Comparison of ENCODE assay signal across 21 cellular contexts in genomic region chr4:156734965-156735895, GRCh38.
A peak's percentile ranks its signal among the peaks of the same experiment; 100 is the strongest.
DNase-seq lines count a peak whose midpoint lies in the region; ATAC-seq and TF ChIP-seq lines count a peak whose summit lies in the region.
"Had no signal": no experiment of that assay in that cellular context is flagged by ENCODE, and none has a peak within 500 bp of the region (broad histone marks: within the 10 kb centered on the region; RNA-seq: fewer than 3 reads in every experiment).

No MANE protein-coding gene starts in this region.

- intact Hi-C loops in IMR-90 (cut with micrococcal nuclease): no loop called here

- no peaks in the 10 kb centered on the region for H4K20me1 ChIP-seq in IMR-90 (ENCODE audit: insufficient read depth, low read length)

- CTCF ChIA-PET in IMR-90 (lab: Yijun Ruan, JAX): no interaction called here

- H3K4me2 ChIP-seq in IMR-90 (ENCODE audit: low read depth, low read length): peak overlapping the region; percentile 65

- no peak overlapping the region for H2BK15ac ChIP-seq in IMR-90 (ENCODE audit: low read depth, low read length)

- H3K79me1 ChIP-seq in IMR-90 (ENCODE audit: low read depth in 1 of 2, low read length in 2 of 2): no peaks in the 10 kb centered on the region

- no peaks in the 10 kb centered on the region for H3K36me3 ChIP-seq in IMR-90 (ENCODE audit: control insufficient read depth, insufficient read depth, low read length)
- H3K36me3 ChIP-seq: prostate gland, vagina had no signal

- H3K4ac ChIP-seq in IMR-90 (ENCODE audit: low read depth, low read length): 0 out of 2 replicates have a peak overlapping the region, but pooled peaks have one; percentile 3

- peak overlapping the region; percentile 15; the same call in 1 of the 2 replicates for H4K5ac ChIP-seq in IMR-90 (ENCODE audit: low read depth, low read length)

- peaks cover 21% of the 10 kb centered on the region for H3K9me3 ChIP-seq in IMR-90 (ENCODE audit: control insufficient read depth, insufficient read depth, low read length)
- H3K9me3 ChIP-seq: prostate gland had no signal

- peak; percentile 17 for DNase-seq in CMK (ENCODE audit: low read depth)
- DNase-seq in IMR-90: peak; percentile 49
- peak; percentile 20 to 63 for DNase-seq in foreskin keratinocyte
- DNase-seq in stimulated activated CD4-positive, alpha-beta T cell treated with anti-CD3 and anti-CD28 coated beads, Interleukin-2, amount 100 ng/mL, for 24 hours: no peak
- DNase-seq in NCI-H2081 treated with DMSO at 0.1 percent for 48 hours (lab: John Stamatoyannopoulos, UW): no peak
- DNase-seq in foreskin fibroblast: no peak
- DNase-seq: activated CD4-positive, CD25-positive, alpha-beta regulatory T cell treated with anti-CD3 and anti-CD28 coated beads, Interleukin-2, amount 50 U/mL, for 72 hours; activated CD8-positive, alpha-beta T cell treated with anti-CD3 and anti-CD28 coated beads, Interleukin-2, amount 10 ng/mL, durations not matched to agents 7 days and 5 days; activated T-cell treated with anti-CD3 and anti-CD28 coated beads, Interleukin-2, amount 50 U/mL, for 1 hour; foreskin melanocyte; hippocampal formation; kidney; NCI-H1417 treated with DMSO at 0.1 percent for 48 hours; NCI-H524 treated with DMSO at 0.1 percent for 48 hours; stimulated activated CD4-positive, alpha-beta T cell treated with anti-CD3 and anti-CD28 coated beads, Interleukin-1b, Interleukin-23, amount 100 ng/mL, for 48 hours had no signal

- H2AK5ac ChIP-seq in IMR-90 (ENCODE audit: low read depth, low read length): no peak overlapping the region

- H3K27me3 ChIP-seq in IMR-90 (ENCODE audit: control insufficient read depth, insufficient read depth, low read length): no peaks in the 10 kb centered on the region
- H3K27me3 ChIP-seq in foreskin keratinocyte: no peaks in the 10 kb centered on the region
- H3K27me3 ChIP-seq: vagina had no signal

- peak; percentile 71 for ATAC-seq in IMR-90 (ENCODE audit: low read depth)
- ATAC-seq in SK-N-SH treated with all-trans-retinoic acid at 6 μM for 48 hours: peak; percentile 84
- peak; percentile 68 for ATAC-seq in foreskin keratinocyte
- no peak for ATAC-seq in GM21825 (IDR thresholded peaks at IDR 0.05; ENCODE audit: unreplicated experiment)
- ATAC-seq: activated CD8-positive, alpha-beta T cell treated with anti-CD3 and anti-CD28 coated beads, Interleukin-2, amount 10 ng/mL, durations not matched to agents 7 days and 5 days; stimulated activated effector memory CD8-positive, alpha-beta T cell treated with anti-CD3 and anti-CD28 coated beads, Interleukin-12 subunit alpha, Interleukin-12 subunit beta, amount 100 ng/mL, for 72 hours had no signal

- H3K18ac ChIP-seq in IMR-90 (ENCODE audit: low read depth, low read length): peak overlapping the region; percentile 55; the same call in 1 of the 2 replicates

- H3K23ac ChIP-seq in IMR-90 (ENCODE audit: low read depth, low read length): no peak overlapping the region; the same call in 1 of the 2 replicates

- peak overlapping the region; percentile 52; the same call in 1 of the 2 replicates for H2BK120ac ChIP-seq in IMR-90 (ENCODE audit: low read depth, low read length)

- peak overlapping the region; percentile 29; the same call in 1 of the 2 replicates for H3K9ac ChIP-seq in IMR-90 (ENCODE audit: low read depth, low read length)

- H2AK9ac ChIP-seq in IMR-90 (replicated peaks; ENCODE audit: low read depth, low read length, poor library complexity): no peak overlapping the region

- no peak overlapping the region for H2AFZ ChIP-seq in IMR-90 (replicated peaks; ENCODE audit: low read length, poor library complexity)

- no peak for TF ChIP-seq RAD21 in IMR-90 (IDR thresholded peaks at IDR 0.05; ENCODE audit: low read length)

- H3K4me3 ChIP-seq in IMR-90 (ENCODE audit: insufficient read depth, low read depth, low read length) (no peak overlapping the region), foreskin fibroblast (ENCODE audit: low read depth in 1 of 2, low read length in 2 of 2) (no peak overlapping the region)
- H3K4me3 ChIP-seq: prostate gland, skin epidermis, vagina had no signal

- H2BK5ac ChIP-seq in IMR-90 (ENCODE audit: low read depth, low read length, poor library complexity, severe bottlenecking): peak overlapping the region; percentile 66

- POLR2A ChIA-PET in IMR-90 (lab: Charles Lee; ENCODE audit: unreplicated experiment): no interaction called here

- peaks cover 5% of the 10 kb centered on the region; the same call in 1 of the 2 replicates for H3K9me1 ChIP-seq in IMR-90 (ENCODE audit: insufficient read depth, low read length)

- TF ChIP-seq POLR2A in IMR-90 (IDR thresholded peaks at IDR 0.05; ENCODE audit: low read depth, low read length): no peak

- H4K91ac ChIP-seq in IMR-90 (ENCODE audit: insufficient read depth, low read depth, low read length): peak overlapping the region; percentile 48; the same call in 1 of the 2 replicates

- H3K56ac ChIP-seq in IMR-90 (ENCODE audit: extremely low read depth, insufficient read depth, low read length): no peak overlapping the region

- no TSS peak for BruUV-seq in IMR-90 (replicated peaks; lab: Mats Ljungman, UMichigan)

- H2BK20ac ChIP-seq in IMR-90 (ENCODE audit: low read depth, low read length): no peak overlapping the region

- in situ Hi-C loops in IMR-90 (cut with MboI; ENCODE audit: low sequenced_read_pairs): no loop called here

- H4K8ac ChIP-seq in IMR-90 (ENCODE audit: low read depth in 2 of 2, low read length in 2 of 2): peak overlapping the region in 1 of 2 experiments; percentile 72; a peak in 2 of 4 replicates

- no CpG with 5 or more reads among the region's 7 CpGs for WGBS in IMR-90 (ENCODE audit: extremely low coverage in 2 of 2, insufficient read length in 1 of 2), 2 experiments

- dilution Hi-C loops in IMR-90 (cut with HindIII; ENCODE audit: low sequenced_read_pairs, unreplicated experiment): no loop called here

- peak overlapping the region; percentile 32; the same call in 1 of the 2 replicates for H3K27ac ChIP-seq in IMR-90 (ENCODE audit: insufficient read depth, low read length)
- no peak overlapping the region for H3K27ac ChIP-seq in foreskin keratinocyte
- H3K27ac ChIP-seq: prostate gland, skin epidermis, vagina had no signal

- no peak overlapping the region for H3K14ac ChIP-seq in IMR-90 (replicated peaks; ENCODE audit: low read depth, low read length)

- TF ChIP-seq CTCF in IMR-90 (conservative IDR thresholded peaks at IDR 0.05; ENCODE audit: low read depth, low read length) (no peak), foreskin keratinocyte (conservative IDR thresholded peaks at IDR 0.05) (no peak), foreskin fibroblast (IDR thresholded peaks at IDR 0.05; ENCODE audit: low read depth, low read length) (no peak)

- H3K4me1 ChIP-seq in IMR-90 (ENCODE audit: control insufficient read depth, insufficient read depth, low read length): peaks cover 8% of the 10 kb centered on the region
- peaks cover 20% of the 10 kb centered on the region for H3K4me1 ChIP-seq in foreskin keratinocyte
- H3K4me1 ChIP-seq: prostate gland, vagina had no signal

TF ChIP-seq in IMR-90, 13 proteins besides CTCF, POLR2A, EP300 and RAD21:
- TF ChIP-seq NFE2L2 (IDR thresholded peaks at IDR 0.05; ENCODE audit: low read depth, low read length): no peak

TF ChIP-seq in SK-N-SH treated with all-trans-retinoic acid at 6 μM for 48 hours, 23 proteins besides CTCF, POLR2A, EP300 and RAD21 (continues in another document):
- TF ChIP-seq PPARA (CRISPR knock-in tag; IDR thresholded peaks at IDR 0.05; ENCODE audit: borderline replicate concordance) (no peak), TSHZ2 (CRISPR knock-in tag; IDR thresholded peaks at IDR 0.05) (no peak), BACH2 (CRISPR knock-in tag; IDR thresholded peaks at IDR 0.05; ENCODE audit: borderline replicate concordance) (no peak), ISL1 (CRISPR knock-in tag; IDR thresholded peaks at IDR 0.05) (no peak; the same call in none of the 2 replicates), OSR1 (CRISPR knock-in tag; IDR thresholded peaks at IDR 0.05) (no peak), TOX (CRISPR knock-in tag; IDR thresholded peaks at IDR 0.05; ENCODE audit: borderline replicate concordance) (no peak), ZFP30 (CRISPR knock-in tag; IDR thresholded peaks at IDR 0.05) (no peak), ZFP3 (CRISPR knock-in tag; IDR thresholded peaks at IDR 0.05) (no peak)
- TF ChIP-seq, protein P1, sequence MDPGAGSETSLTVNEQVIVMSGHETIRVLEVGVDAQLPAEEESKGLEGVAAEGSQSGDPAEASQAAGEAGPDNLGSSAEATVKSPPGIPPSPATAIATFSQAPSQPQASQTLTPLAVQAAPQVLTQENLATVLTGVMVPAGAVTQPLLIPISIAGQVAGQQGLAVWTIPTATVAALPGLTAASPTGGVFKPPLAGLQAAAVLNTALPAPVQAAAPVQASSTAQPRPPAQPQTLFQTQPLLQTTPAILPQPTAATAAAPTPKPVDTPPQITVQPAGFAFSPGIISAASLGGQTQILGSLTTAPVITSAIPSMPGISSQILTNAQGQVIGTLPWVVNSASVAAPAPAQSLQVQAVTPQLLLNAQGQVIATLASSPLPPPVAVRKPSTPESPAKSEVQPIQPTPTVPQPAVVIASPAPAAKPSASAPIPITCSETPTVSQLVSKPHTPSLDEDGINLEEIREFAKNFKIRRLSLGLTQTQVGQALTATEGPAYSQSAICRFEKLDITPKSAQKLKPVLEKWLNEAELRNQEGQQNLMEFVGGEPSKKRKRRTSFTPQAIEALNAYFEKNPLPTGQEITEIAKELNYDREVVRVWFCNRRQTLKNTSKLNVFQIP (CRISPR knock-in tag; IDR thresholded peaks at IDR 0.05; ENCODE audit: borderline replicate concordance, low read depth): no peak

Comparison
In these comparisons a context has a peak if more than half of its experiments do, and no peak if none do; other contexts are left out.
1. DNase-seq: peak in CMK (single experiment), IMR-90 (single experiment) and foreskin keratinocyte (2 of 2); none in stimulated activated CD4-positive, alpha-beta T cell treated with anti-CD3 and anti-CD28 coated beads, Interleukin-2, amount 100 ng/mL, for 24 hours (0 of 2), NCI-H2081 treated with DMSO at 0.1 percent for 48 hours (single experiment) and foreskin fibroblast (0 of 2).